1 cellular context compared by ENCODE assay signal in genomic region chr2:219597552-219598307, GRCh38.
A peak's percentile ranks its signal among the peaks of the same experiment; 100 is the strongest.
TF ChIP-seq lines count a peak whose summit lies in the region.

TSS of gene STK11IP (plus strand) at chr2:219597857. CDS start at chr2:219598120, 263 bp downstream.

TF ChIP-seq in K562, 482 proteins besides CTCF, POLR2A, EP300 and RAD21 (continued from another document and continues in another):
- no peak for TF ChIP-seq CUX1 (CRISPR knock-in tag; IDR thresholded peaks at IDR 0.05)
- TF ChIP-seq MTA2 (IDR thresholded peaks at IDR 0.05; ENCODE audit: low read depth), result no peak
- no peak for TF ChIP-seq CREBBP (IDR thresholded peaks at IDR 0.05; ENCODE audit: low read depth, low read length)
- peak; percentile 85 for TF ChIP-seq SUPT5H (IDR thresholded peaks at IDR 0.05)
- TF ChIP-seq HDAC2 (IDR thresholded peaks at IDR 0.05), result peak; percentile 86
- no peak for TF ChIP-seq NR0B1 (IDR thresholded peaks at IDR 0.05; ENCODE audit: partially characterized antibody)
- TF ChIP-seq ZBTB12 (CRISPR knock-in tag; IDR thresholded peaks at IDR 0.05), result peak; percentile 50
- peak; percentile 71 for TF ChIP-seq EP400 (IDR thresholded peaks at IDR 0.05)
- 0 out of 2 replicates have a peak, but pooled peaks have one; percentile 48 for TF ChIP-seq CTBP1 (IDR thresholded peaks at IDR 0.05; ENCODE audit: borderline replicate concordance)
- TF ChIP-seq FOXJ3 (CRISPR knock-in tag; IDR thresholded peaks at IDR 0.05), result peak; percentile 71; the same call in 1 of the 2 replicates
- TF ChIP-seq SOX6 (IDR thresholded peaks at IDR 0.05), result peak; percentile 13; the same call in 1 of the 2 replicates
- TF ChIP-seq BCLAF1 (IDR thresholded peaks at IDR 0.05; ENCODE audit: borderline replicate concordance in 1 of 2, control insufficient read depth in 1 of 2, low read depth in 2 of 2, low read length in 1 of 2), result 0 out of 4 replicates have a peak, but pooled peaks of 1 of the 2 experiments have one; percentile 17
- TF ChIP-seq PHF20 (IDR thresholded peaks at IDR 0.05; ENCODE audit: partially characterized antibody), result peak; percentile 94
- TF ChIP-seq ZFX (CRISPR knock-in tag; IDR thresholded peaks at IDR 0.05), result peak; percentile 43; the same call in 1 of the 2 replicates
- TF ChIP-seq TBP (optimal IDR thresholded peaks at IDR 0.05; ENCODE audit: low read depth, low read length), result peak; percentile 82
- TF ChIP-seq ZBTB40 (IDR thresholded peaks at IDR 0.05), result peak; percentile 98
- no peak for TF ChIP-seq ZBTB40 (CRISPR knock-in tag; IDR thresholded peaks at IDR 0.05)
- TF ChIP-seq ZNF212 (CRISPR knock-in tag; IDR thresholded peaks at IDR 0.05), result no peak
- 0 out of 4 replicates have a peak, but pooled peaks of 1 of the 2 experiments have one; percentile 58 for TF ChIP-seq UBTF (IDR thresholded peaks at IDR 0.05; ENCODE audit: borderline replicate concordance in 1 of 2, low read depth in 2 of 2, low read length in 2 of 2)
- peak; percentile 67 for TF ChIP-seq ASH1L (IDR thresholded peaks at IDR 0.05; ENCODE audit: borderline replicate concordance, low read depth, partially characterized antibody)
- no peak for TF ChIP-seq PBX2 (CRISPR knock-in tag; IDR thresholded peaks at IDR 0.05; ENCODE audit: low read depth)
- peak; percentile 66 for TF ChIP-seq PBX2 (tag; conservative IDR thresholded peaks at IDR 0.05; ENCODE audit: low read depth)
- TF ChIP-seq ZBTB1 (CRISPR knock-in tag; IDR thresholded peaks at IDR 0.05; ENCODE audit: borderline replicate concordance, low read depth), result peak; percentile 88; the same call in 1 of the 2 replicates
- no peak for TF ChIP-seq SAFB (IDR thresholded peaks at IDR 0.05; ENCODE audit: borderline replicate concordance, low read depth, low read length)
- TF ChIP-seq POLR2H (tag; IDR thresholded peaks at IDR 0.05; ENCODE audit: low read depth), result peak; percentile 85
- no peak for TF ChIP-seq NONO (IDR thresholded peaks at IDR 0.05; ENCODE audit: low read depth in 2 of 2, low read length in 1 of 2)
